In genomic region chr2:54673501-54673998, GRCh38 we compare ENCODE assay signal across 7 cellular contexts. TPM values are rescaled to one million over a fixed set of nuclear protein-coding genes. Genes with fewer than 3 reads are reported as not detected.
DNase-seq lines count a peak whose midpoint lies in the region; ATAC-seq lines count a peak whose summit lies in the region.

No MANE protein-coding gene starts in this region.

- H3K36me3 ChIP-seq in adipocyte (ENCODE audit: control insufficient read depth, insufficient read depth, low read length, severe bottlenecking) (peaks cover 24% of the 10 kb centered on the region), H7 (replicated peaks; ENCODE audit: control insufficient read depth, insufficient read depth, low read length) (peaks cover 4% of the 10 kb centered on the region)

- H3K9ac ChIP-seq in adipocyte (ENCODE audit: low read length), result peak overlapping the region; percentile 77

- H3K4me3 ChIP-seq in adipocyte (ENCODE audit: low read length), result peak overlapping the region; percentile 62
- H3K4me3 ChIP-seq in H7 (ENCODE audit: insufficient read depth, low read depth, low read length), result no peak overlapping the region

- no peaks in the 10 kb centered on the region for H3K9me3 ChIP-seq in adipocyte (ENCODE audit: control insufficient read depth, low read length)

- DNase-seq in adipocyte (ENCODE audit: low read depth) (no peak), NCI-H1417 treated with DMSO at 0.1 percent for 48 hours (lab: John Stamatoyannopoulos, UW) (no peak), H7 (no peak)
- DNase-seq in stimulated activated CD8-positive, alpha-beta memory T cell treated with anti-CD3 and anti-CD28 coated beads, Interleukin-4, amount 100 ng/mL, for 48 hours, result peak; percentile 66

- H3K4me1 ChIP-seq in adipocyte (ENCODE audit: control insufficient read depth, insufficient read depth, low read length), result peaks cover 64% of the 10 kb centered on the region

- H3K27me3 ChIP-seq in adipocyte (replicated peaks; ENCODE audit: control insufficient read depth, insufficient read depth, low read length), result no peaks in the 10 kb centered on the region
- H3K27me3 ChIP-seq in layer of hippocampus (ENCODE audit: control insufficient read depth, insufficient read depth, low read length), result no peaks in the 10 kb centered on the region
- H3K27me3 ChIP-seq in H7 (ENCODE audit: control insufficient read depth, insufficient read depth, low read length), result no peaks in the 10 kb centered on the region

- H3K27ac ChIP-seq in layer of hippocampus (ENCODE audit: low read depth, low read length), result peak overlapping the region; percentile 53

- ATAC-seq in GM21360 (IDR thresholded peaks at IDR 0.05; ENCODE audit: unreplicated experiment) (peak; percentile 34), HG03558 (IDR thresholded peaks at IDR 0.05; ENCODE audit: extremely low read depth, unreplicated experiment) (peak; percentile 37)

RNA-seq across cellular contexts. Expression of gene EML6, which starts 49.9 kb away (rescaled TPM):
- total RNA-seq in H7 (2014; rRNA removed; shearing (Covaris generic)), result 0.52 and 1.0 TPM in 2 replicates
